ENCODE assay signal across 16 cellular contexts in genomic region chr3:66495633-66496032, GRCh38. TPM values are rescaled to one million over a fixed set of nuclear protein-coding genes. Genes with fewer than 3 reads are reported as not detected.
DNase-seq lines count a peak whose midpoint lies in the region; ATAC-seq and TF ChIP-seq lines count a peak whose summit lies in the region.
"Had no signal": no experiment of that assay in that cellular context is flagged by ENCODE, and none has a peak within 500 bp of the region (broad histone marks: within the 10 kb centered on the region; RNA-seq: fewer than 3 reads in every experiment).

No MANE protein-coding gene starts in this region.

- TF ChIP-seq CTCF in right atrium auricular region (IDR thresholded peaks at IDR 0.05) (no peak), gastrocnemius medialis (IDR thresholded peaks at IDR 0.05 in 4 of 5, conservative IDR thresholded peaks at IDR 0.05 in 1 of 5) (no peak), HFFc6 (IDR thresholded peaks at IDR 0.05) (no peak)

- H3K27me3 Mint-ChIP-seq in T-helper 2 cell treated with Interferon-gamma antibody and Interleukin-4, amounts not matched to agents 5 μg/mL and 100 μg/mL, for 36 hours (ENCODE audit: low read depth), result no peaks in the 10 kb centered on the region
- H3K27me3 Mint-ChIP-seq in T-cell, result no peaks in the 10 kb centered on the region
- peaks cover 9% of the 10 kb centered on the region for H3K27me3 Mint-ChIP-seq in HFFc6 (ENCODE audit: insufficient read depth)

- CTCF ChIA-PET in T-cell (lab: Charles Lee), result no interaction called here

- H3K27me3 ChIP-seq in right atrium auricular region (no peaks in the 10 kb centered on the region), gastrocnemius medialis (no peaks in the 10 kb centered on the region)
- H3K27me3 ChIP-seq: testis had no signal

- H3K27ac ChIP-seq in right atrium auricular region, result peak overlapping the region; percentile 95 to 98
- H3K27ac ChIP-seq in gastrocnemius medialis, result peak overlapping the region; percentile 35 to 98 (median 94)
- H3K27ac ChIP-seq: PC-9, testis had no signal

- intact Hi-C loops in gastrocnemius medialis (cut with DNase I; ENCODE audit: low total_unique reads), result no loop called here

- no peak for TF ChIP-seq POLR2A in gastrocnemius medialis (IDR thresholded peaks at IDR 0.05)

- ATAC-seq in T-cell (replicated peaks in 1 of 4) (no peak), gastrocnemius medialis (no peak)
- ATAC-seq: HCT116 had no signal

- in situ Hi-C loops in gastrocnemius medialis (cut with MboI; ENCODE audit: low sequenced_read_pairs in 4 of 4), result loop anchor here in 2 of 4 donors (5.0 to 10.0 kb wide), 2 partner anchors 61 to 68 kb away; no protein-coding TSS in a partner anchor

- no peaks in the 10 kb centered on the region for H3K9me3 Mint-ChIP-seq in T-helper 2 cell treated with Interferon-gamma antibody and Interleukin-4, amounts not matched to agents 5 μg/mL and 100 μg/mL, for 36 hours
- H3K9me3 Mint-ChIP-seq in T-cell (no peaks in the 10 kb centered on the region), HFFc6 (no peaks in the 10 kb centered on the region)
- H3K9me3 Mint-ChIP-seq: naive B cell had no signal

- POLR2A ChIA-PET in T-cell (lab: Charles Lee), result no interaction called here

- DNase-seq in T-helper 2 cell treated with Interferon-gamma antibody and Interleukin-4, amounts not matched to agents 5 μg/mL and 100 μg/mL, for 36 hours (ENCODE audit: low spot score), result no peak
- DNase-seq in T-helper 2 cell (no peak), T-cell (no peak), right atrium auricular region (ENCODE audit: low spot score) (no peak), gastrocnemius medialis (no peak), NCI-H146 (lab: John Stamatoyannopoulos, UW) (no peak), HFFc6 (no peak), DMS79 (lab: John Stamatoyannopoulos, UW) (no peak)
- DNase-seq: activated CD4-positive, CD25-positive, alpha-beta regulatory T cell; GDM1; naive B cell; NCI-H1417; PC-9; stimulated activated CD4-positive, alpha-beta T cell treated with anti-CD3 and anti-CD28 coated beads, Interleukin-4, amount 100 ng/mL, for 1 hour; testis had no signal

- H3K4me3 ChIP-seq in right atrium auricular region (no peak overlapping the region), gastrocnemius medialis (no peak overlapping the region)
- H3K4me3 ChIP-seq: PC-9, testis had no signal

- H3K4me3 Mint-ChIP-seq in T-helper 2 cell treated with Interferon-gamma antibody and Interleukin-4, amounts not matched to agents 5 μg/mL and 100 μg/mL, for 36 hours, result peak overlapping the region; percentile 87
- H3K4me3 Mint-ChIP-seq in T-cell (peak overlapping the region; percentile 14 to 98 (median 29)), HFFc6 (no peak overlapping the region)
- H3K4me3 Mint-ChIP-seq: naive B cell had no signal

- peaks cover 82% of the 10 kb centered on the region for H3K4me1 Mint-ChIP-seq in T-helper 2 cell treated with Interferon-gamma antibody and Interleukin-4, amounts not matched to agents 5 μg/mL and 100 μg/mL, for 36 hours (ENCODE audit: low read depth)
- H3K4me1 Mint-ChIP-seq in T-cell (peaks cover 87 to 95% (median 93%) of the 10 kb centered on the region in 3 donors), HFFc6 (ENCODE audit: low read depth) (peaks cover 8% of the 10 kb centered on the region; the same call in 1 of the 2 replicates)

- no peaks in the 10 kb centered on the region for H3K9me3 ChIP-seq in right atrium auricular region
- no peaks in the 10 kb centered on the region for H3K9me3 ChIP-seq in gastrocnemius medialis
- H3K9me3 ChIP-seq: testis had no signal

- no peak overlapping the region for H3K27ac Mint-ChIP-seq in T-helper 2 cell treated with Interferon-gamma antibody and Interleukin-4, amounts not matched to agents 5 μg/mL and 100 μg/mL, for 36 hours
- H3K27ac Mint-ChIP-seq in T-cell, result peak overlapping the region; percentile 65 to 94
- H3K27ac Mint-ChIP-seq in HFFc6, result no peak overlapping the region
- H3K27ac Mint-ChIP-seq: naive B cell had no signal

- no peaks in the 10 kb centered on the region for H3K36me3 ChIP-seq in right atrium auricular region
- no peaks in the 10 kb centered on the region for H3K36me3 ChIP-seq in gastrocnemius medialis

- H3K4me1 ChIP-seq in right atrium auricular region, result peaks cover 0 to 77% of the 10 kb centered on the region in 2 donors
- peaks cover 83 to 86% of the 10 kb centered on the region in 2 donors for H3K4me1 ChIP-seq in gastrocnemius medialis

- H3K36me3 Mint-ChIP-seq in T-helper 2 cell treated with Interferon-gamma antibody and Interleukin-4, amounts not matched to agents 5 μg/mL and 100 μg/mL, for 36 hours (ENCODE audit: low read depth), result peaks cover 16% of the 10 kb centered on the region
- no peaks in the 10 kb centered on the region for H3K36me3 Mint-ChIP-seq in T-cell
- no peaks in the 10 kb centered on the region for H3K36me3 Mint-ChIP-seq in HFFc6 (ENCODE audit: low read depth)

RNA-seq across cellular contexts. Expression of gene LRIG1, which starts 5.2 kb away (rescaled TPM):
- 10 to 100 TPM; 33.5 to 49.8 (median 41.1) TPM for total RNA-seq in T-cell
- 100 to 1,000 TPM; 147 to 179 TPM for total RNA-seq in right atrium auricular region
- 100 to 1,000 TPM in 1 of 4 donors, 10 to 100 TPM in 3; 45.3 to 103 (median 58.6) TPM for total RNA-seq in gastrocnemius medialis
- 1 to 10 TPM; 1.7 to 2.7 (median 2.2) TPM for total RNA-seq in HFFc6 (2021; fragmentation: NEBNext Ultra II Directional; extraction: Animal tissue kit (Norgen Biotek cat#: 25700))
- total RNA-seq: PC-9 had no signal

Comparison
In these comparisons a context has a peak if more than half of its experiments do, and no peak if none do; other contexts are left out.
1. H3K27ac Mint-ChIP-seq: peak in T-cell (2 of 2); none in T-helper 2 cell treated with Interferon-gamma antibody and Interleukin-4, amounts not matched to agents 5 μg/mL and 100 μg/mL, for 36 hours (single experiment) and HFFc6 (single experiment).
2. RNA of gene LRIG1, which starts 5.2 kb away (total RNA-seq): 147 to 179 TPM in right atrium auricular region, 45.3 to 103 TPM in gastrocnemius medialis and 33.5 to 49.8 TPM in T-cell; 1.7 to 2.7 TPM in HFFc6; every median in the first group is over 4 times any median in the second.